Comparison of ENCODE assay signal across 19 cellular contexts in genomic region chr9:108687360-108687981, GRCh38.
DNase-seq lines count a peak whose midpoint lies in the region; ATAC-seq and TF ChIP-seq lines count a peak whose summit lies in the region.
"Had no signal": no experiment of that assay in that cellular context is flagged by ENCODE, and none has a peak within 500 bp of the region (broad histone marks: within the 10 kb centered on the region; RNA-seq: fewer than 3 reads in every experiment).

No MANE protein-coding gene starts in this region.

- 84% methylated on average over 8 of the region's 8 CpGs for WGBS in mammary epithelial cell (ENCODE audit: low coverage, missing lambda C conversion rate)
- 81% methylated on average over 8 of the region's 8 CpGs for WGBS in hepatocyte (ENCODE audit: low lambda C conversion rate, missing lambda C conversion rate)

- H3K4me3 Mint-ChIP-seq in MCF 10A (ENCODE audit: unreplicated experiment): no peak overlapping the region

- dilution Hi-C loops in mammary epithelial cell (cut with HindIII; ENCODE audit: low sequenced_read_pairs): no loop called here

- peaks cover 7% of the 10 kb centered on the region for H3K4me1 ChIP-seq in mammary epithelial cell (ENCODE audit: insufficient read depth, low read length)
- no peaks in the 10 kb centered on the region for H3K4me1 ChIP-seq in hepatocyte (ENCODE audit: insufficient read depth)
- H3K4me1 ChIP-seq: body of pancreas, HAP-1 had no signal

- in situ Hi-C loops in mammary epithelial cell (cut with MboI; ENCODE audit: low sequenced_read_pairs in 2 of 2): no loop called here

- H4K20me1 ChIP-seq in mammary epithelial cell (ENCODE audit: insufficient read depth, low read length): no peaks in the 10 kb centered on the region
- H4K20me1 ChIP-seq in hepatocyte (ENCODE audit: insufficient read depth, poor library complexity, severe bottlenecking): no peaks in the 10 kb centered on the region

- DNase-seq in mammary epithelial cell (peak; percentile 50), MCF 10A (ENCODE audit: unreplicated experiment) (no peak), amniotic epithelial cell (ENCODE audit: low read depth) (peak; percentile 78), hepatocyte (ENCODE audit: low spot score) (peak; percentile 48)
- no peak for DNase-seq in stimulated activated CD4-positive, alpha-beta T cell treated with anti-CD3 and anti-CD28 coated beads, Interleukin-4, amount 100 ng/mL, for 1 hour
- DNase-seq in activated naive CD4-positive, alpha-beta T cell treated with Interleukin-2 at 50 U/mL for 16 hours: no peak
- DNase-seq in activated CD8-positive, alpha-beta memory T cell treated with anti-CD3 and anti-CD28 coated beads for 24 hours: no peak
- DNase-seq: ACHN; DMS79; effector CD8-positive, alpha-beta T cell; NCI-H345; RPMI8226; stimulated activated CD4-positive, alpha-beta T cell treated with anti-CD3 and anti-CD28 coated beads, Interleukin-15, amount 100 ng/mL, for 24 hours; T-helper 9 cell; transverse colon had no signal

- H3K4me1 Mint-ChIP-seq in MCF 10A (ENCODE audit: insufficient read depth, unreplicated experiment): peaks cover 7% of the 10 kb centered on the region

- H3K4me3 ChIP-seq in mammary epithelial cell (replicated peaks in 1 of 3; ENCODE audit: insufficient read depth in 1 of 3, low read depth in 2 of 3, low read length in 3 of 3) (no peak overlapping the region), hepatocyte (no peak overlapping the region)
- H3K4me3 ChIP-seq: body of pancreas, HAP-1, transverse colon had no signal

- no peak overlapping the region for H3K9ac ChIP-seq in mammary epithelial cell (ENCODE audit: insufficient read depth, low read length)

- no peaks in the 10 kb centered on the region for H3K9me3 Mint-ChIP-seq in MCF 10A (ENCODE audit: unreplicated experiment)
- H3K9me3 Mint-ChIP-seq: activated T-helper 2 cell treated with anti-CD3 and anti-CD28 coated beads, Interferon-gamma antibody, Interleukin-2, Interleukin-4, amounts not matched to agents 10 μg/mL and 5 μg/mL and 100 μg/mL, durations not matched to agents 14 hours and 24 hours and 36 hours had no signal

- H3K9me3 ChIP-seq in mammary epithelial cell (replicated peaks; ENCODE audit: insufficient read depth, low read length) (peaks cover 6% of the 10 kb centered on the region), hepatocyte (ENCODE audit: low read depth) (no peaks in the 10 kb centered on the region)
- H3K9me3 ChIP-seq: body of pancreas, HAP-1 had no signal

- CTCF ChIA-PET in mammary epithelial cell (lab: Charles Lee; ENCODE audit: low non-redundant PET) (no interaction called here), MCF 10A (lab: Yijun Ruan, JAX) (no interaction called here)

- H3K9me2 ChIP-seq in hepatocyte (replicated peaks; ENCODE audit: insufficient read depth): no peaks in the 10 kb centered on the region

- POLR2A ChIA-PET in MCF 10A (lab: Yijun Ruan, JAX): interaction anchor here (1.1 kb wide), 1 partner anchor 41 kb away, joined by 3 read pairs; no protein-coding TSS in a partner anchor

- H3K27me3 ChIP-seq in mammary epithelial cell (ENCODE audit: insufficient read depth, low read length) (no peaks in the 10 kb centered on the region), hepatocyte (no peaks in the 10 kb centered on the region)
- H3K27me3 ChIP-seq: body of pancreas, transverse colon had no signal

- BruUV-seq in mammary epithelial cell (replicated peaks; lab: Mats Ljungman, UMichigan) (no TSS peak), MCF 10A (replicated peaks; lab: Mats Ljungman, UMichigan) (no TSS peak)

- no peak for ATAC-seq in HG03097 (IDR thresholded peaks at IDR 0.05; ENCODE audit: low FRiP score, unreplicated experiment)
- ATAC-seq: body of pancreas had no signal

- H3K36me3 ChIP-seq in mammary epithelial cell (ENCODE audit: insufficient read depth, low read length) (no peaks in the 10 kb centered on the region), hepatocyte (replicated peaks; ENCODE audit: insufficient read depth, low read depth) (no peaks in the 10 kb centered on the region)
- H3K36me3 ChIP-seq: HAP-1, transverse colon had no signal

- H3K27me3 Mint-ChIP-seq in MCF 10A (ENCODE audit: insufficient read depth, unreplicated experiment): no peaks in the 10 kb centered on the region

- TF ChIP-seq CTCF in mammary epithelial cell (conservative IDR thresholded peaks at IDR 0.05 in 1 of 2, IDR thresholded peaks at IDR 0.05 in 1 of 2; ENCODE audit: extremely low read depth in 1 of 2, insufficient read depth in 1 of 2, low read depth in 1 of 2, low read length in 2 of 2): no peak
- no peak for TF ChIP-seq CTCF in MCF 10A (IDR thresholded peaks at IDR 0.05; ENCODE audit: unreplicated experiment)
- TF ChIP-seq CTCF in hepatocyte (IDR thresholded peaks at IDR 0.05; ENCODE audit: poor library complexity): no peak

- H3K36me3 Mint-ChIP-seq in MCF 10A (ENCODE audit: insufficient read depth, unreplicated experiment): no peaks in the 10 kb centered on the region

- no peak overlapping the region for H3K27ac ChIP-seq in mammary epithelial cell (ENCODE audit: insufficient read depth, low read depth, low read length)
- no peak overlapping the region for H3K27ac ChIP-seq in hepatocyte
- H3K27ac ChIP-seq: body of pancreas, transverse colon had no signal

- H2AFZ ChIP-seq in mammary epithelial cell (ENCODE audit: low read depth, low read length): no peak overlapping the region
- no peak overlapping the region for H2AFZ ChIP-seq in hepatocyte

- no peaks in the 10 kb centered on the region for H3K79me2 ChIP-seq in mammary epithelial cell (ENCODE audit: insufficient read depth, low read length)
- no peaks in the 10 kb centered on the region for H3K79me2 ChIP-seq in hepatocyte

- no peak overlapping the region for H3K4me2 ChIP-seq in mammary epithelial cell (ENCODE audit: insufficient read depth, low read depth, low read length)
- no peak overlapping the region for H3K4me2 ChIP-seq in hepatocyte

- H3K27ac Mint-ChIP-seq in MCF 10A (ENCODE audit: low read depth, unreplicated experiment): no peak overlapping the region
- H3K27ac Mint-ChIP-seq: activated T-helper 2 cell treated with anti-CD3 and anti-CD28 coated beads, Interferon-gamma antibody, Interleukin-2, Interleukin-4, amounts not matched to agents 10 μg/mL and 5 μg/mL and 100 μg/mL, durations not matched to agents 14 hours and 24 hours and 36 hours had no signal

- intact Hi-C loops in mammary epithelial cell (cut with micrococcal nuclease) (no loop called here), MCF 10A (cut with micrococcal nuclease) (no loop called here)

Comparison
In these comparisons a context has a peak if more than half of its experiments do, and no peak if none do; other contexts are left out.
1. DNase-seq: peak in mammary epithelial cell (single experiment), amniotic epithelial cell (single experiment) and hepatocyte (single experiment); none in MCF 10A (single experiment), stimulated activated CD4-positive, alpha-beta T cell treated with anti-CD3 and anti-CD28 coated beads, Interleukin-4, amount 100 ng/mL, for 1 hour (single experiment), activated naive CD4-positive, alpha-beta T cell treated with Interleukin-2 at 50 U/mL for 16 hours (single experiment) and activated CD8-positive, alpha-beta memory T cell treated with anti-CD3 and anti-CD28 coated beads for 24 hours (single experiment).